ENCODE assay signal across 15 cellular contexts in genomic region chr13:25688524-25688923, GRCh38.
"Had no signal": no experiment of that assay in that cellular context is flagged by ENCODE, and none has a peak within 500 bp of the region (broad histone marks: within the 10 kb centered on the region; RNA-seq: fewer than 3 reads in every experiment).

No MANE protein-coding gene starts in this region.

- H3K36me3 ChIP-seq: breast epithelium, left lung, ovary, thoracic aorta had no signal

- H3K4me1 ChIP-seq: breast epithelium, left lung had no signal

- H3K9me3 ChIP-seq: breast epithelium, left lung, ovary, thoracic aorta had no signal

- H3K27me3 Mint-ChIP-seq: activated naive CD8-positive, alpha-beta T cell had no signal

- H3K27me3 ChIP-seq: breast epithelium, left lung, ovary had no signal

- H3K4me3 Mint-ChIP-seq: activated naive CD8-positive, alpha-beta T cell; stimulated activated naive CD8-positive, alpha-beta T cell treated with anti-CD3 and anti-CD28 coated beads, Interleukin-15, amount 100 ng/mL, for 72 hours had no signal

- H3K9me3 Mint-ChIP-seq: stimulated activated naive CD8-positive, alpha-beta T cell treated with anti-CD3 and anti-CD28 coated beads, Interleukin-15, amount 100 ng/mL, for 72 hours had no signal

- H3K27ac ChIP-seq: breast epithelium, left lung, ovary, skin epidermis, thoracic aorta had no signal

- H3K27ac Mint-ChIP-seq: activated naive CD8-positive, alpha-beta T cell had no signal

- H3K4me1 Mint-ChIP-seq: stimulated activated naive CD8-positive, alpha-beta T cell treated with anti-CD3 and anti-CD28 coated beads, Interleukin-15, amount 100 ng/mL, for 72 hours had no signal

- H3K36me3 Mint-ChIP-seq: activated naive CD8-positive, alpha-beta T cell had no signal

- DNase-seq: activated CD4-positive, alpha-beta T cell treated with anti-CD3 and anti-CD28 coated beads, Interleukin-2, amount 50 U/mL, for 4 hours; activated CD4-positive, CD25-positive, alpha-beta regulatory T cell treated with anti-CD3 and anti-CD28 coated beads, Interleukin-2, amount 50 U/mL, for 72 hours; activated T-cell treated with anti-CD3 and anti-CD28 coated beads, Interleukin-2, amount 50 U/mL, for 1 hour; anterior cingulate cortex; effector CD4-positive, alpha-beta T cell; islet precursor cell; left lung; ovary; stimulated activated CD4-positive, alpha-beta T cell treated with anti-CD3 and anti-CD28 coated beads, Interleukin-4, amount 100 ng/mL, for 4 hours; stimulated activated naive CD8-positive, alpha-beta T cell treated with anti-CD3 and anti-CD28 coated beads, Interleukin-15, amount 100 ng/mL, for 72 hours; T-helper 2 cell had no signal

- H3K4me3 ChIP-seq: breast epithelium, left lung, ovary, skin epidermis, thoracic aorta had no signal
